25 cellular contexts compared by ENCODE assay signal in genomic region chr3:126051234-126051633, GRCh38.
"Had no signal": no experiment of that assay in that cellular context is flagged by ENCODE, and none has a peak within 500 bp of the region (broad histone marks: within the 10 kb centered on the region; RNA-seq: fewer than 3 reads in every experiment).

No MANE protein-coding gene starts in this region.

- H3K27me3 ChIP-seq: esophagus squamous epithelium, neutrophil, ovary, testis, transverse colon had no signal

- H3K36me3 ChIP-seq: neutrophil, ovary, transverse colon had no signal

- ATAC-seq: activated CD4-positive, CD25-positive, alpha-beta regulatory T cell treated with anti-CD3 and anti-CD28 coated beads, Interleukin-2, amount 50 U/mL, for 24 hours; activated naive CD4-positive, alpha-beta T cell treated with anti-CD3 and anti-CD28 coated beads, Interleukin-2, amount 50 U/mL, for 72 hours; mucosa of descending colon; right cardiac atrium had no signal

- H3K4me3 Mint-ChIP-seq: activated CD4-positive, alpha-beta memory T cell treated with anti-CD3 and anti-CD28 coated beads, Interleukin-2, amount 10 ng/mL, durations not matched to agents 7 days and 5 days; activated CD4-positive, alpha-beta T cell treated with anti-CD3 and anti-CD28 coated beads, Interleukin-2, amount 10 ng/mL, durations not matched to agents 7 days and 5 days; natural killer cell treated with Interleukin-12 subunit alpha and Interleukin-12 subunit beta and Interleukin-15 and Interleukin-18, amount 100 ng/mL, for 72 hours; T-helper 1 cell treated with Interleukin-12 subunit alpha and Interleukin-12 subunit beta and Interleukin-4 antibody, amounts not matched to agents 30 μg/mL and 1 μg/mL, for 36 hours had no signal

- H3K4me3 ChIP-seq: esophagus squamous epithelium, left ventricle myocardium inferior, lung, mucosa of descending colon, ovary, testis, transverse colon had no signal

- H3K9me3 Mint-ChIP-seq: activated CD4-positive, alpha-beta memory T cell treated with anti-CD3 and anti-CD28 coated beads, Interleukin-2, amount 10 ng/mL, durations not matched to agents 7 days and 5 days; activated CD4-positive, alpha-beta T cell treated with anti-CD3 and anti-CD28 coated beads, Interleukin-2, amount 10 ng/mL, durations not matched to agents 7 days and 5 days; activated naive CD4-positive, alpha-beta T cell treated with anti-CD3 and anti-CD28 coated beads, Interleukin-2, amount 50 U/mL, for 72 hours; natural killer cell treated with Interleukin-12 subunit alpha and Interleukin-12 subunit beta and Interleukin-15 and Interleukin-18, amount 100 ng/mL, for 72 hours; T-helper 1 cell treated with Interleukin-12 subunit alpha and Interleukin-12 subunit beta and Interleukin-4 antibody, amounts not matched to agents 30 μg/mL and 1 μg/mL, for 36 hours had no signal

- DNase-seq: activated CD4-positive, alpha-beta memory T cell treated with anti-CD3 and anti-CD28 coated beads, Interleukin-2, amount 10 ng/mL, durations not matched to agents 7 days and 5 days; activated CD4-positive, alpha-beta T cell treated with anti-CD3 and anti-CD28 coated beads, Interleukin-2, amount 10 ng/mL, durations not matched to agents 7 days and 5 days; activated naive CD4-positive, alpha-beta T cell; activated T-cell treated with anti-CD3 and anti-CD28 coated beads, Interleukin-2, amount 50 U/mL, for 48 hours; anterior cingulate cortex; effector CD8-positive, alpha-beta T cell; esophagus squamous epithelium; foreskin melanocyte; left ventricle myocardium inferior; mesendoderm; mucosa of descending colon; ovary; right cardiac atrium; stimulated activated CD4-positive, alpha-beta T cell treated with anti-CD3 and anti-CD28 coated beads, Interleukin-15, amount 100 ng/mL, for 24 hours; stimulated activated CD4-positive, alpha-beta T cell treated with anti-CD3 and anti-CD28 coated beads, Interleukin-2, amount 100 ng/mL, for 24 hours; stimulated activated naive CD4-positive, alpha-beta T cell treated with Interleukin-2 at 50 U/mL for 16 hours; T-helper 9 cell; testis; transverse colon had no signal

- H3K27ac Mint-ChIP-seq: activated CD4-positive, alpha-beta memory T cell treated with anti-CD3 and anti-CD28 coated beads, Interleukin-2, amount 10 ng/mL, durations not matched to agents 7 days and 5 days; activated CD4-positive, alpha-beta T cell treated with anti-CD3 and anti-CD28 coated beads, Interleukin-2, amount 10 ng/mL, durations not matched to agents 7 days and 5 days; activated naive CD4-positive, alpha-beta T cell treated with anti-CD3 and anti-CD28 coated beads, Interleukin-2, amount 50 U/mL, for 72 hours; T-helper 1 cell treated with Interleukin-12 subunit alpha and Interleukin-12 subunit beta and Interleukin-4 antibody, amounts not matched to agents 30 μg/mL and 1 μg/mL, for 36 hours had no signal

- H3K36me3 Mint-ChIP-seq: activated naive CD4-positive, alpha-beta T cell treated with anti-CD3 and anti-CD28 coated beads, Interleukin-2, amount 50 U/mL, for 72 hours; natural killer cell treated with Interleukin-12 subunit alpha and Interleukin-12 subunit beta and Interleukin-15 and Interleukin-18, amount 100 ng/mL, for 72 hours had no signal
